8 cellular contexts compared by ENCODE assay signal in genomic region chr2:105344704-105345345, GRCh38. TPM values are rescaled to one million over a fixed set of nuclear protein-coding genes. Genes with fewer than 3 reads are reported as not detected.
A peak's percentile ranks its signal among the peaks of the same experiment; 100 is the strongest.
DNase-seq lines count a peak whose midpoint lies in the region; ATAC-seq, FAIRE-seq and TF ChIP-seq lines count a peak whose summit lies in the region.

No MANE protein-coding gene starts in this region.

- H3K36me3 ChIP-seq in heart right ventricle (peaks cover 2 to 100% (median 54%) of the 10 kb centered on the region in 9 donors), upper lobe of right lung (peaks cover 98% of the 10 kb centered on the region), WERI-Rb-1 (peaks cover 85% of the 10 kb centered on the region)

- H3K4me3 ChIP-seq in heart right ventricle = no peak overlapping the region
- H3K4me3 ChIP-seq in fibroblast of the aortic adventitia (ENCODE audit: low read depth, low read length) = no peak overlapping the region
- no peak overlapping the region for H3K4me3 ChIP-seq in upper lobe of right lung
- H3K4me3 ChIP-seq in WERI-Rb-1 (ENCODE audit: low read depth, low read length) = no peak overlapping the region

- no peak overlapping the region for H3K27ac ChIP-seq in heart right ventricle
- H3K27ac ChIP-seq in upper lobe of right lung = no peak overlapping the region
- H3K27ac ChIP-seq in WERI-Rb-1 = no peak overlapping the region

- DNase-seq in heart right ventricle (no peak), cardiac septum (ENCODE audit: low spot score) (no peak), RCC 7860 (ENCODE audit: low spot score) (peak; percentile 31), fibroblast of the aortic adventitia (ENCODE audit: low read depth) (peak; percentile 81), upper lobe of right lung (no peak), NCI-H1092 (lab: John Stamatoyannopoulos, UW) (no peak), WERI-Rb-1 (no peak)

- H3K9me3 ChIP-seq in heart right ventricle (no peaks in the 10 kb centered on the region), upper lobe of right lung (no peaks in the 10 kb centered on the region), WERI-Rb-1 (ENCODE audit: severe bottlenecking) (no peaks in the 10 kb centered on the region)

- H3K4me1 ChIP-seq in heart right ventricle (peaks cover 0 to 3% (median 0%) of the 10 kb centered on the region in 9 donors), upper lobe of right lung (no peaks in the 10 kb centered on the region)

- TF ChIP-seq CTCF in heart right ventricle (IDR thresholded peaks at IDR 0.05) = peak in 7 of 9 donors; percentile 35 to 61 (median 51)
- TF ChIP-seq CTCF in fibroblast of the aortic adventitia (IDR thresholded peaks at IDR 0.05; ENCODE audit: insufficient read depth, low read length) = peak; percentile 34
- TF ChIP-seq CTCF in upper lobe of right lung (IDR thresholded peaks at IDR 0.05) = peak; percentile 30
- no peak for TF ChIP-seq CTCF in WERI-Rb-1 (IDR thresholded peaks at IDR 0.05; ENCODE audit: low read depth, low read length)

- ATAC-seq in heart right ventricle = peak in 5 of 8 donors; percentile 6 to 53 (median 47)
- ATAC-seq in upper lobe of right lung = no peak
- no peak for ATAC-seq in GM18909 (IDR thresholded peaks at IDR 0.05; ENCODE audit: poor library complexity, unreplicated experiment)

- FAIRE-seq in RCC 7860 (lab: Jason Lieb, UNC) = peak; percentile 78

- intact Hi-C loops in heart right ventricle (cut with DNase I) = loop anchor here in 6 of 10 donors (1.0 to 10.0 kb wide), 5 partner anchors 176 to 200 kb away; no protein-coding TSS in a partner anchor
- intact Hi-C loops in cardiac septum (cut with DNase I) = no loop called here
- intact Hi-C loops in upper lobe of right lung (cut with DNase I) = no loop called here

- no peaks in the 10 kb centered on the region for H3K27me3 ChIP-seq in heart right ventricle
- H3K27me3 ChIP-seq in upper lobe of right lung = no peaks in the 10 kb centered on the region
- H3K27me3 ChIP-seq in WERI-Rb-1 (ENCODE audit: insufficient read depth, low read depth, severe bottlenecking) = no peaks in the 10 kb centered on the region

- 73 to 85% methylated on average over 4 of the region's 4 CpGs for whole genome bisulfite sequencing in heart right ventricle, 2 donors

RNA-seq across cellular contexts. Expression of gene C2orf49, which starts 7.5 kb away (rescaled TPM):
- total RNA-seq in heart right ventricle (10 to 100 TPM; 12.2 to 22.9 (median 17.2) TPM), cardiac septum (20.2 TPM), fibroblast of the aortic adventitia (ENCODE audit: low replicate concordance) (20.0 and 20.1 TPM in 2 replicates), upper lobe of right lung (18.0 TPM)
- 1 to 10 TPM; 9.0 to 9.1 TPM for polyA plus RNA-seq in heart right ventricle

RNA-seq across cellular contexts. Expression of gene TGFBRAP1, which starts 15.3 kb away (rescaled TPM):
- total RNA-seq in heart right ventricle (10 to 100 TPM in 9 of 10 donors, 1 to 10 TPM in 1; 8.3 to 12.7 (median 10.5) TPM), cardiac septum (9.8 TPM), fibroblast of the aortic adventitia (ENCODE audit: low replicate concordance) (7.0 and 17.7 TPM in 2 replicates), upper lobe of right lung (22.9 TPM)
- 1 to 10 TPM; 2.1 to 3.4 TPM for polyA plus RNA-seq in heart right ventricle

RNA-seq across cellular contexts. Expression of gene FHL2, which starts 54.0 kb away (rescaled TPM):
- 1,000 to 10,000 TPM in 9 of 10 donors, 100 to 1,000 TPM in 1; 598 to 2,354 (median 1,687) TPM for total RNA-seq in heart right ventricle
- polyA plus RNA-seq in heart right ventricle = 100 to 1,000 TPM; 437 to 653 TPM
- 467 TPM for total RNA-seq in cardiac septum
- total RNA-seq in fibroblast of the aortic adventitia (ENCODE audit: low replicate concordance) = 92.4 and 267 TPM in 2 replicates
- total RNA-seq in upper lobe of right lung = 13.8 TPM

Comparison
In these comparisons a context has a peak if more than half of its experiments do, and no peak if none do; other contexts are left out.
1. intact Hi-C loops: an anchor here in heart right ventricle (1.0 to 10.0 kb wide); none called in cardiac septum and upper lobe of right lung.
2. ATAC-seq: peak in heart right ventricle (5 of 8); none in upper lobe of right lung (single experiment) and GM18909 (single experiment).
3. DNase-seq: peak in RCC 7860 (single experiment) and fibroblast of the aortic adventitia (single experiment); none in heart right ventricle (0 of 2), cardiac septum (single experiment), upper lobe of right lung (single experiment), NCI-H1092 (single experiment) and WERI-Rb-1 (single experiment).